2 cellular contexts compared by ENCODE assay signal in genomic region chr12:54128466-54128865, GRCh38.
TF ChIP-seq lines count a peak whose summit lies in the region.

No MANE protein-coding gene starts in this region.

TF ChIP-seq in HEK293, 187 proteins besides CTCF, POLR2A, EP300 and RAD21:
- TF ChIP-seq ZNF707 (tag by site-specific recombination; IDR thresholded peaks at IDR 0.05): no peak
- TF ChIP-seq ZNF621 (tag by site-specific recombination; IDR thresholded peaks at IDR 0.05): no peak
- no peak for TF ChIP-seq ZXDB (tag by site-specific recombination; IDR thresholded peaks at IDR 0.05)
- no peak for TF ChIP-seq ZNF37A (tag by site-specific recombination; IDR thresholded peaks at IDR 0.05)
- TF ChIP-seq PRDM10 (tag by site-specific recombination; IDR thresholded peaks at IDR 0.05): no peak
- peak; percentile 35 for TF ChIP-seq ZNF600 (tag by site-specific recombination; IDR thresholded peaks at IDR 0.05)
- peak; percentile 21; the same call in 1 of the 2 replicates for TF ChIP-seq IKZF3 (tag by site-specific recombination; IDR thresholded peaks at IDR 0.05)
- TF ChIP-seq KLF16 (tag by site-specific recombination; IDR thresholded peaks at IDR 0.05): no peak
- TF ChIP-seq ZNF571 (tag by site-specific recombination; IDR thresholded peaks at IDR 0.05): no peak
- TF ChIP-seq ZNF155 (tag by site-specific recombination; IDR thresholded peaks at IDR 0.05): no peak
- no peak for TF ChIP-seq HOXC10 (CRISPR knock-in tag; IDR thresholded peaks at IDR 0.05)
- no peak for TF ChIP-seq ZSCAN18 (tag by site-specific recombination; IDR thresholded peaks at IDR 0.05)
- TF ChIP-seq ELK4 (IDR thresholded peaks at IDR 0.05; ENCODE audit: borderline replicate concordance, low read depth, low read length): no peak
- TF ChIP-seq ZNF791 (tag by site-specific recombination; IDR thresholded peaks at IDR 0.05): no peak

TF ChIP-seq in H1, 55 proteins besides CTCF, POLR2A, EP300 and RAD21:
- no peak for TF ChIP-seq FOSL1 (IDR thresholded peaks at IDR 0.05; ENCODE audit: insufficient read depth, low read depth, low read length)
- no peak for TF ChIP-seq SIRT6 (IDR thresholded peaks at IDR 0.05; ENCODE audit: low read length)
- no peak for TF ChIP-seq GTF2F1 (IDR thresholded peaks at IDR 0.05; ENCODE audit: borderline replicate concordance, low read depth, low read length)
- TF ChIP-seq ZNF274 (IDR thresholded peaks at IDR 0.05; ENCODE audit: borderline replicate concordance, extremely low read depth, low read length): no peak
- TF ChIP-seq CBX8 (IDR thresholded peaks at IDR 0.05; ENCODE audit: borderline replicate concordance, low read depth, low read length): no peak
- no peak for TF ChIP-seq TBP (IDR thresholded peaks at IDR 0.05; ENCODE audit: low read depth, low read length)
- no peak for TF ChIP-seq SIN3A (conservative IDR thresholded peaks at IDR 0.05 in 1 of 2, IDR thresholded peaks at IDR 0.05 in 1 of 2; ENCODE audit: low read depth in 1 of 2, low read length in 2 of 2)
- TF ChIP-seq YY1 (IDR thresholded peaks at IDR 0.05; ENCODE audit: low read depth, low read length): no peak
- no peak for TF ChIP-seq TAF7 (optimal IDR thresholded peaks at IDR 0.05; ENCODE audit: borderline replicate concordance, low read depth, low read length)
- TF ChIP-seq NRF1 (IDR thresholded peaks at IDR 0.05; ENCODE audit: low read depth, low read length): no peak
- TF ChIP-seq CHD2 (IDR thresholded peaks at IDR 0.05; ENCODE audit: low read length): no peak
- TF ChIP-seq SUZ12 (IDR thresholded peaks at IDR 0.05; ENCODE audit: low read length): no peak
- TF ChIP-seq ATF2 (IDR thresholded peaks at IDR 0.05; ENCODE audit: low read length): no peak
- no peak for TF ChIP-seq TEAD4 (IDR thresholded peaks at IDR 0.05; ENCODE audit: low read depth, low read length)
- no peak for TF ChIP-seq SAP30 (IDR thresholded peaks at IDR 0.05; ENCODE audit: insufficient read depth, insufficient replicate concordance, low read length)
- no peak for TF ChIP-seq CTBP2 (IDR thresholded peaks at IDR 0.05; ENCODE audit: borderline replicate concordance, insufficient read depth, insufficient read length, low read length)
